Comparison of ENCODE assay signal across 23 cellular contexts in genomic region chr10:121392657-121393056, GRCh38.
DNase-seq lines count a peak whose midpoint lies in the region; ATAC-seq, FAIRE-seq and TF ChIP-seq lines count a peak whose summit lies in the region.
"Had no signal": no experiment of that assay in that cellular context is flagged by ENCODE, and none has a peak within 500 bp of the region (broad histone marks: within the 10 kb centered on the region; RNA-seq: fewer than 3 reads in every experiment).

No MANE protein-coding gene starts in this region.

- H3K4me3 Mint-ChIP-seq in activated CD4-positive, alpha-beta memory T cell treated with anti-CD3 and anti-CD28 coated beads, Interleukin-2, amount 10 ng/mL, durations not matched to agents 7 days and 5 days, result no peak overlapping the region

- no peaks in the 10 kb centered on the region for H3K9me3 Mint-ChIP-seq in activated CD4-positive, alpha-beta memory T cell treated with anti-CD3 and anti-CD28 coated beads, Interleukin-2, amount 10 ng/mL, durations not matched to agents 7 days and 5 days

- FAIRE-seq in small intestine (lab: Jason Lieb, UNC), result no peak
- FAIRE-seq: A204.1, D721Med, K562, RCC 7860 had no signal

- WGBS in body of pancreas, 2 donors, result 26 to 35% methylated on average over 6 of the region's 6 CpGs
- WGBS in small intestine, 3 donors, result 24 to 69% (median 48%) methylated on average over 6 of the region's 6 CpGs

- H4K20me1 ChIP-seq in KMS-11 (ENCODE audit: insufficient read depth), result no peaks in the 10 kb centered on the region

- H3K36me3 Mint-ChIP-seq in activated CD4-positive, alpha-beta memory T cell treated with anti-CD3 and anti-CD28 coated beads, Interleukin-2, amount 10 ng/mL, durations not matched to agents 7 days and 5 days (ENCODE audit: low read depth), result no peaks in the 10 kb centered on the region

- H3K27me3 Mint-ChIP-seq in activated CD4-positive, alpha-beta memory T cell treated with anti-CD3 and anti-CD28 coated beads, Interleukin-2, amount 10 ng/mL, durations not matched to agents 7 days and 5 days, result no peaks in the 10 kb centered on the region

- CTCF ChIA-PET in activated CD4-positive, alpha-beta memory T cell treated with anti-CD3 and anti-CD28 coated beads, Interleukin-2, amount 10 ng/mL, durations not matched to agents 7 days and 5 days (lab: Charles Lee), result no interaction called here

- intact Hi-C loops in body of pancreas (cut with DNase I), result no loop called here

- no peak overlapping the region for H3K27ac Mint-ChIP-seq in activated CD4-positive, alpha-beta memory T cell treated with anti-CD3 and anti-CD28 coated beads, Interleukin-2, amount 10 ng/mL, durations not matched to agents 7 days and 5 days

- peak in 2 of 4 donors; percentile 7 to 11 for DNase-seq in body of pancreas
- DNase-seq in left lobe of liver (ENCODE audit: low spot score), result no peak
- DNase-seq in small intestine, result peak; percentile 20
- DNase-seq in AG08395 (ENCODE audit: low spot score), result no peak
- no peak for DNase-seq in activated CD4-positive, alpha-beta memory T cell treated with anti-CD3 and anti-CD28 coated beads, Interleukin-2, amount 10 ng/mL, durations not matched to agents 7 days and 5 days
- no peak for DNase-seq in activated gamma-delta T cell treated with Interleukin-2 at 50 U/mL for 16 hours
- DNase-seq: BE2C, DMS53, GDM1, NCI-H1105, NCI-H146, NCI-H2029 treated with DMSO at 0.1 percent for 48 hours, NCI-H226, NCI-H510A treated with DMSO at 0.1 percent for 48 hours, NCI-H748 treated with DMSO at 0.1 percent for 48 hours, OCI-M1, Right ventricle myocardium superior had no signal

- H3K4me1 ChIP-seq in KMS-11 (ENCODE audit: low read depth, poor library complexity, severe bottlenecking) (peaks cover 20% of the 10 kb centered on the region), body of pancreas (no peaks in the 10 kb centered on the region), small intestine (ENCODE audit: control insufficient read depth in 2 of 2, insufficient read depth in 1 of 2, low read depth in 1 of 2, low read length in 1 of 2) (no peaks in the 10 kb centered on the region)

- H3K27ac ChIP-seq in KMS-11, result peak overlapping the region; percentile 36; the same call in 1 of the 2 replicates
- H3K27ac ChIP-seq in body of pancreas, result peak overlapping the region in 1 of 4 donors; percentile 14
- H3K27ac ChIP-seq in small intestine (ENCODE audit: low read depth in 1 of 2, low read length in 1 of 2), result no peak overlapping the region

- POLR2A ChIA-PET in activated CD4-positive, alpha-beta memory T cell treated with anti-CD3 and anti-CD28 coated beads, Interleukin-2, amount 10 ng/mL, durations not matched to agents 7 days and 5 days (lab: Charles Lee), result no interaction called here

- peak overlapping the region; percentile 46; the same call in 1 of the 2 replicates for H2AFZ ChIP-seq in KMS-11 (ENCODE audit: low read depth)

- H3K4me1 Mint-ChIP-seq in activated CD4-positive, alpha-beta memory T cell treated with anti-CD3 and anti-CD28 coated beads, Interleukin-2, amount 10 ng/mL, durations not matched to agents 7 days and 5 days, result no peaks in the 10 kb centered on the region

- H3K4me3 ChIP-seq in KMS-11 (IDR thresholded peaks at IDR 0.05; ENCODE audit: insufficient read depth, low read depth, low read length) (no peak overlapping the region), body of pancreas (no peak overlapping the region), small intestine (ENCODE audit: low read depth in 1 of 2, low read length in 2 of 2) (no peak overlapping the region)
- H3K4me3 ChIP-seq: K562 had no signal

- H3K4me2 ChIP-seq in KMS-11, result peak overlapping the region; percentile 31

- TF ChIP-seq CTCF in KMS-11 (conservative IDR thresholded peaks at IDR 0.05; ENCODE audit: low read depth, low read length), result no peak
- peak in 4 of 7 experiments; percentile 19 to 31 (median 27) for TF ChIP-seq CTCF in body of pancreas (IDR thresholded peaks at IDR 0.05)

- no peak overlapping the region for H3K9ac ChIP-seq in KMS-11

- no peaks in the 10 kb centered on the region for H3K9me3 ChIP-seq in body of pancreas
- H3K9me3 ChIP-seq in small intestine (ENCODE audit: control insufficient read depth, low read depth), result no peaks in the 10 kb centered on the region
- H3K9me3 ChIP-seq: BE2C had no signal

- no peak for TF ChIP-seq POLR2A in body of pancreas (IDR thresholded peaks at IDR 0.05)

- ATAC-seq in body of pancreas (peak; percentile 48), left lobe of liver (peak; percentile 44), GM19351 (IDR thresholded peaks at IDR 0.05; ENCODE audit: unreplicated experiment) (no peak)
- ATAC-seq: K562 had no signal

- H3K79me2 ChIP-seq in KMS-11 (ENCODE audit: insufficient read depth, low read depth), result no peaks in the 10 kb centered on the region

- no peaks in the 10 kb centered on the region for H3K36me3 ChIP-seq in KMS-11 (ENCODE audit: insufficient read depth)
- no peaks in the 10 kb centered on the region for H3K36me3 ChIP-seq in body of pancreas (replicated peaks in 1 of 2; ENCODE audit: insufficient read depth in 1 of 2, low read depth in 2 of 2)
- H3K36me3 ChIP-seq in small intestine (ENCODE audit: control insufficient read depth in 2 of 2, insufficient read depth in 2 of 2, low read length in 2 of 2), result no peaks in the 10 kb centered on the region
- H3K36me3 ChIP-seq: BE2C had no signal

- H3K27me3 ChIP-seq in KMS-11 (ENCODE audit: insufficient read depth, low read depth), result no peaks in the 10 kb centered on the region
- no peaks in the 10 kb centered on the region for H3K27me3 ChIP-seq in body of pancreas
- no peaks in the 10 kb centered on the region for H3K27me3 ChIP-seq in small intestine (ENCODE audit: control insufficient read depth in 2 of 2, insufficient read depth in 2 of 2, low read length in 2 of 2)
- H3K27me3 ChIP-seq: BE2C had no signal
